Comparison of ENCODE assay signal across 1 cellular context in the genomic region with DNA sequence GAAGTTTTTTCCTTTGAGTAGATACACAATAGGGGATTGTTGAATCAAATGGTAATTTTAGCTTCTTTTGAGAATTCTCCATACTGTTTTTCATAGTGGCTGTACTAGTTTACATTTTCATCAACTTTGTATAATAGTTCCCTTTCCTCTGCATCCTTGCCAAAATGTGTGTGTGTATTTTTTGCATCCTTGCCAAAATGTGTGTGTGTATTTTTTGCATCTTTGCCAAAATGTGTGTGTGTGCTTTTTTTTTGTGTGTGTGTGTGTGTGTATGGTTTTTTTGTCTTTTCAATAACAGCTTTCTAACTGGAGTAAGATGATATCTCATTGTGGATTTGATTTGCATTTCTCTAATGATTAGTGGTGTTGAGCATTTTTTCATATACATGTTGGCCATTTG.
TF ChIP-seq lines count a peak whose summit lies in the region.

No MANE protein-coding gene starts in this region.

TF ChIP-seq in WTC11, 78 proteins besides CTCF, POLR2A, EP300 and RAD21 (continued from another document):
- TF ChIP-seq, protein P1, sequence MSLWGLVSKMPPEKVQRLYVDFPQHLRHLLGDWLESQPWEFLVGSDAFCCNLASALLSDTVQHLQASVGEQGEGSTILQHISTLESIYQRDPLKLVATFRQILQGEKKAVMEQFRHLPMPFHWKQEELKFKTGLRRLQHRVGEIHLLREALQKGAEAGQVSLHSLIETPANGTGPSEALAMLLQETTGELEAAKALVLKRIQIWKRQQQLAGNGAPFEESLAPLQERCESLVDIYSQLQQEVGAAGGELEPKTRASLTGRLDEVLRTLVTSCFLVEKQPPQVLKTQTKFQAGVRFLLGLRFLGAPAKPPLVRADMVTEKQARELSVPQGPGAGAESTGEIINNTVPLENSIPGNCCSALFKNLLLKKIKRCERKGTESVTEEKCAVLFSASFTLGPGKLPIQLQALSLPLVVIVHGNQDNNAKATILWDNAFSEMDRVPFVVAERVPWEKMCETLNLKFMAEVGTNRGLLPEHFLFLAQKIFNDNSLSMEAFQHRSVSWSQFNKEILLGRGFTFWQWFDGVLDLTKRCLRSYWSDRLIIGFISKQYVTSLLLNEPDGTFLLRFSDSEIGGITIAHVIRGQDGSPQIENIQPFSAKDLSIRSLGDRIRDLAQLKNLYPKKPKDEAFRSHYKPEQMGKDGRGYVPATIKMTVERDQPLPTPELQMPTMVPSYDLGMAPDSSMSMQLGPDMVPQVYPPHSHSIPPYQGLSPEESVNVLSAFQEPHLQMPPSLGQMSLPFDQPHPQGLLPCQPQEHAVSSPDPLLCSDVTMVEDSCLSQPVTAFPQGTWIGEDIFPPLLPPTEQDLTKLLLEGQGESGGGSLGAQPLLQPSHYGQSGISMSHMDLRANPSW (CRISPR knock-in tag; conservative IDR thresholded peaks at IDR 0.05; ENCODE audit: low read depth): no peak
- TF ChIP-seq, protein P2, sequence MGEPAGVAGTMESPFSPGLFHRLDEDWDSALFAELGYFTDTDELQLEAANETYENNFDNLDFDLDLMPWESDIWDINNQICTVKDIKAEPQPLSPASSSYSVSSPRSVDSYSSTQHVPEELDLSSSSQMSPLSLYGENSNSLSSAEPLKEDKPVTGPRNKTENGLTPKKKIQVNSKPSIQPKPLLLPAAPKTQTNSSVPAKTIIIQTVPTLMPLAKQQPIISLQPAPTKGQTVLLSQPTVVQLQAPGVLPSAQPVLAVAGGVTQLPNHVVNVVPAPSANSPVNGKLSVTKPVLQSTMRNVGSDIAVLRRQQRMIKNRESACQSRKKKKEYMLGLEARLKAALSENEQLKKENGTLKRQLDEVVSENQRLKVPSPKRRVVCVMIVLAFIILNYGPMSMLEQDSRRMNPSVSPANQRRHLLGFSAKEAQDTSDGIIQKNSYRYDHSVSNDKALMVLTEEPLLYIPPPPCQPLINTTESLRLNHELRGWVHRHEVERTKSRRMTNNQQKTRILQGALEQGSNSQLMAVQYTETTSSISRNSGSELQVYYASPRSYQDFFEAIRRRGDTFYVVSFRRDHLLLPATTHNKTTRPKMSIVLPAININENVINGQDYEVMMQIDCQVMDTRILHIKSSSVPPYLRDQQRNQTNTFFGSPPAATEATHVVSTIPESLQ (CRISPR knock-in tag; IDR thresholded peaks at IDR 0.05): no peak
- TF ChIP-seq, protein P3, sequence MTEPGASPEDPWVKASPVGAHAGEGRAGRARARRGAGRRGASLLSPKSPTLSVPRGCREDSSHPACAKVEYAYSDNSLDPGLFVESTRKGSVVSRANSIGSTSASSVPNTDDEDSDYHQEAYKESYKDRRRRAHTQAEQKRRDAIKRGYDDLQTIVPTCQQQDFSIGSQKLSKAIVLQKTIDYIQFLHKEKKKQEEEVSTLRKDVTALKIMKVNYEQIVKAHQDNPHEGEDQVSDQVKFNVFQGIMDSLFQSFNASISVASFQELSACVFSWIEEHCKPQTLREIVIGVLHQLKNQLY (CRISPR knock-in tag; IDR thresholded peaks at IDR 0.05): no peak
